Comparison of ENCODE assay signal across 8 cellular contexts in the genomic region with DNA sequence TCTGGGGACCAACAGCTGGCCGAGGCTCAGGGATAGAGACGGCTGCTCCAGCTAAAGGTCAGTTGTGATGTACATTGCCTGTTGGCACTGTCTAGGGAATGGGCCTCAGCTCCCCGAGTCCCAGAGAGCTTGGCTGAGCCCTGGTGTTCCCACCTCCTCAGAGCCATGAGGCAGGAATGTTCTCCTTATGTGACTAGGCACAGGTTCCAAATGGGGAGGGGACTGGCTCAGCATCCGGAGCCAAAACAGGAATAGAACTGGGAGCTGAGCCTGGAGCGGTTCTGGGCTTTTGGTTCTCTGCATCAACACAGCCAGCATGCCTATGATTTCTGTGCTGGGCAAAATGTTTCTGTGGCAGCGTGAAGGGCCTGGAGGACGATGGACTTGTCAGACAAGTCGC. TPM values are rescaled to one million over a fixed set of nuclear protein-coding genes. Genes with fewer than 3 reads are reported as not detected.
DNase-seq lines count a peak whose midpoint lies in the region; ATAC-seq, FAIRE-seq and TF ChIP-seq lines count a peak whose summit lies in the region.

FAM131A (plus strand) TSS at position 286 of the 400 bp plus-strand sequence; CDS start at position 317, 31 bp downstream.

- no TSS peak for BruUV-seq in HepG2 (replicated peaks; lab: Mats Ljungman, UMichigan)

- in situ Hi-C loops in HepG2 (cut with HindIII; ENCODE audit: extremely low pct_ligation_motif_present, low pct_unique_long_range_greater_than_20kb) (no loop called here), HAP-1 (cut with MboI; ENCODE audit: low sequenced_read_pairs) (no loop called here)

- CTCF ChIA-PET in HepG2 (lab: Yijun Ruan, JAX; ENCODE audit: low intra/inter-chr PET ratio, low total read pairs), result no interaction called here

- no peak for FAIRE-seq in HepG2 (lab: Jason Lieb, UNC)

- ATAC-seq in HepG2 (no peak), GM21528 (IDR thresholded peaks at IDR 0.05; ENCODE audit: low FRiP score, unreplicated experiment) (no peak)
- no peak for ATAC-seq in stimulated activated naive CD8-positive, alpha-beta T cell treated with anti-CD3 and anti-CD28 coated beads, Interleukin-15, amount 100 ng/mL, for 72 hours

- H3K9me2 ChIP-seq in Karpas-422 (replicated peaks; ENCODE audit: insufficient read depth, low read length), result no peaks in the 10 kb centered on the region

- H3K27me3 ChIP-seq in Karpas-422 (ENCODE audit: low read length), result no peaks in the 10 kb centered on the region
- H3K27me3 ChIP-seq in HepG2 (ENCODE audit: control insufficient read depth in 1 of 2, insufficient read depth in 2 of 2, low read length in 2 of 2), result no peaks in the 10 kb centered on the region; a peak in 1 of 5 replicates
- no peaks in the 10 kb centered on the region for H3K27me3 ChIP-seq in HAP-1 (ENCODE audit: low read depth)

- no peaks in the 10 kb centered on the region for H3K27me3 Mint-ChIP-seq in stimulated activated naive CD8-positive, alpha-beta T cell treated with anti-CD3 and anti-CD28 coated beads, Interleukin-15, amount 100 ng/mL, for 72 hours

- H3K4me1 Mint-ChIP-seq in stimulated activated naive CD8-positive, alpha-beta T cell treated with anti-CD3 and anti-CD28 coated beads, Interleukin-15, amount 100 ng/mL, for 72 hours, result peaks cover 64% of the 10 kb centered on the region

- H3K4me1 ChIP-seq in Karpas-422 (ENCODE audit: low read length), result peaks cover 25% of the 10 kb centered on the region
- peaks cover 18% of the 10 kb centered on the region for H3K4me1 ChIP-seq in HepG2 (ENCODE audit: insufficient read depth, low read length)
- H3K4me1 ChIP-seq in HAP-1, result no peaks in the 10 kb centered on the region

- H3K36me3 ChIP-seq in Karpas-422 (ENCODE audit: insufficient read depth, low read length) (peaks cover 13% of the 10 kb centered on the region; the same call in 1 of the 2 replicates), HepG2 (replicated peaks in 1 of 2; ENCODE audit: control insufficient read depth in 1 of 2, insufficient read depth in 2 of 2, low read length in 2 of 2) (peaks cover 17 to 34% of the 10 kb centered on the region in 2 experiments), HAP-1 (replicated peaks) (peaks cover 36% of the 10 kb centered on the region)

- intact Hi-C loops in HepG2 (cut with micrococcal nuclease; ENCODE audit: unreplicated experiment), result no loop called here

- H3K4me3 ChIP-seq in Karpas-422 (ENCODE audit: low read length) (peak within 1 kb of the TSS; percentile 77), HepG2 (replicated peaks in 1 of 3; ENCODE audit: insufficient read depth in 1 of 3, low read depth in 2 of 3, low read length in 3 of 3) (peak within 1 kb of the TSS; percentile 67 to 94 (median 80)), HAP-1 (no peak within 1 kb of the TSS)

- H3K9ac ChIP-seq in Karpas-422 (ENCODE audit: low read length), result peak within 1 kb of the TSS; percentile 79
- peak within 1 kb of the TSS; percentile 91 for H3K9ac ChIP-seq in HepG2 (ENCODE audit: insufficient read depth, low read depth, low read length)

- TF ChIP-seq EP300 in HepG2 (IDR thresholded peaks at IDR 0.05; ENCODE audit: low read depth in 2 of 2, low read length in 2 of 2) (no peak), HepG2 (CRISPR knock-in tag; IDR thresholded peaks at IDR 0.05; ENCODE audit: borderline replicate concordance) (no peak)

- H3K27ac Mint-ChIP-seq in stimulated activated naive CD8-positive, alpha-beta T cell treated with anti-CD3 and anti-CD28 coated beads, Interleukin-15, amount 100 ng/mL, for 72 hours, result peak within 1 kb of the TSS; percentile 85 to 95

- peaks cover 27% of the 10 kb centered on the region for H3K79me2 ChIP-seq in Karpas-422 (ENCODE audit: low read length)
- peaks cover 14% of the 10 kb centered on the region for H3K79me2 ChIP-seq in HepG2 (ENCODE audit: insufficient read depth, low read length)

- peak within 1 kb of the TSS; percentile 87 to 90 for H3K4me3 Mint-ChIP-seq in stimulated activated naive CD8-positive, alpha-beta T cell treated with anti-CD3 and anti-CD28 coated beads, Interleukin-15, amount 100 ng/mL, for 72 hours

- H3K4me2 ChIP-seq in Karpas-422 (ENCODE audit: low read depth, low read length, poor library complexity, severe bottlenecking), result peak within 1 kb of the TSS; percentile 73
- H3K4me2 ChIP-seq in HepG2 (ENCODE audit: low read depth, low read length), result peak within 1 kb of the TSS; percentile 94

- H3K9me3 Mint-ChIP-seq in stimulated activated naive CD8-positive, alpha-beta T cell treated with anti-CD3 and anti-CD28 coated beads, Interleukin-15, amount 100 ng/mL, for 72 hours, result no peaks in the 10 kb centered on the region

- DNase-seq in Karpas-422, result no peak
- peak; percentile 14 to 19 for DNase-seq in cerebellar nuclear complex (lab: John Stamatoyannopoulos, UW)
- no peak for DNase-seq in HepG2 (ENCODE audit: low spot score)
- DNase-seq in stimulated activated naive CD8-positive, alpha-beta T cell treated with anti-CD3 and anti-CD28 coated beads, Interleukin-15, amount 100 ng/mL, for 72 hours, result no peak
- DNase-seq in CD1c-positive myeloid dendritic cell (ENCODE audit: extremely low spot score), result no peak
- no peak for DNase-seq in HAP-1 (ENCODE audit: low spot score in 2 of 2)

- H2AFZ ChIP-seq in Karpas-422 (ENCODE audit: low read length) (no peak within 1 kb of the TSS), HepG2 (ENCODE audit: low read length) (no peak within 1 kb of the TSS)

- WGBS in HepG2 (ENCODE audit: low lambda C conversion rate), result 92% methylated on average over 5 of the region's 8 CpGs

- peak within 1 kb of the TSS; percentile 90 for H3K27ac ChIP-seq in 22Rv1
- peak within 1 kb of the TSS; percentile 12 for H3K27ac ChIP-seq in Karpas-422 (ENCODE audit: low read length)
- peak within 1 kb of the TSS; percentile 84 for H3K27ac ChIP-seq in HepG2 (ENCODE audit: extremely low read length, insufficient read depth, low read length)

- no peak for TF ChIP-seq CTCF in 22Rv1 (IDR thresholded peaks at IDR 0.05)
- TF ChIP-seq CTCF in HepG2 (CRISPR knock-in tag; IDR thresholded peaks at IDR 0.05), result no peak

- no peak for TF ChIP-seq RAD21 in HepG2 (CRISPR knock-in tag; IDR thresholded peaks at IDR 0.05)

- POLR2A ChIA-PET in HepG2 (lab: Yijun Ruan, JAX), result interaction anchor here (0.7 to 1.9 kb wide), 7 partner anchors 8 to 182 kb away, joined by 3 to 10 read pairs (median 5); partner anchors contain the start of genes CLCN2, DVL3 and POLR2H

- H4K20me1 ChIP-seq in Karpas-422 (ENCODE audit: insufficient read depth, low read depth, low read length), result peaks cover 24% of the 10 kb centered on the region
- peaks cover 19% of the 10 kb centered on the region; the same call in 1 of the 2 replicates for H4K20me1 ChIP-seq in HepG2 (ENCODE audit: insufficient read depth, low read length)

- no peak for TF ChIP-seq POLR2A in HepG2 (IDR thresholded peaks at IDR 0.05; ENCODE audit: insufficient read depth in 1 of 2, low read depth in 2 of 2, low read length in 2 of 2)

- H3K9me3 ChIP-seq in Karpas-422 (ENCODE audit: low read length), result no peaks in the 10 kb centered on the region
- H3K9me3 ChIP-seq in HepG2 (ENCODE audit: low read length), result no peaks in the 10 kb centered on the region
- no peaks in the 10 kb centered on the region for H3K9me3 ChIP-seq in HAP-1

TF ChIP-seq in HepG2, 621 proteins besides CTCF, POLR2A, EP300 and RAD21 (continues in another document):
- TF ChIP-seq ZFP82 (CRISPR knock-in tag; IDR thresholded peaks at IDR 0.05; ENCODE audit: borderline replicate concordance) (0 out of 2 replicates have a peak, but pooled peaks have one; percentile 7), MEF2D (CRISPR knock-in tag; IDR thresholded peaks at IDR 0.05) (no peak), SPEN (CRISPR knock-in tag; IDR thresholded peaks at IDR 0.05; ENCODE audit: low read depth) (0 out of 2 replicates have a peak, but pooled peaks have one; percentile 8)

RNA-seq across cellular contexts. Expression of gene FAM131A, which starts in this region (rescaled TPM):
- total RNA-seq in Karpas-422 (2014; rRNA removed; shearing (Covaris generic); ENCODE audit: low replicate concordance), result 23.0 and 26.1 TPM in 2 replicates
- 7.4 and 9.3 TPM in 2 replicates for total RNA-seq in HepG2 (2016; rRNA removed; fragmentation: Illumina TruSeq; extraction: Trizol)
- total RNA-seq in HepG2 (2016; cell fraction: cytosol; rRNA removed; fragmentation: Illumina TruSeq; extraction: Trizol; ENCODE audit: low read depth), result 2.3 and 2.5 TPM in 2 replicates
- 4.8 and 8.7 TPM in 2 replicates for total RNA-seq in HepG2 (2016; cell fraction: insoluble cytoplasmic fraction; rRNA removed; fragmentation: Illumina TruSeq; extraction: Trizol)
- total RNA-seq in HepG2 (2016; cell fraction: membrane; rRNA removed; fragmentation: Illumina TruSeq; extraction: Trizol), result 7.8 and 8.3 TPM in 2 replicates
- total RNA-seq in HepG2 (2016; cell fraction: nucleus; rRNA removed; fragmentation: Illumina TruSeq; extraction: Trizol), result 4.4 and 6.5 TPM in 2 replicates
- polyA plus RNA-seq in HepG2 (2011; rRNA removed), result 9.2 and 14.1 TPM in 2 replicates
- polyA plus RNA-seq in HepG2 (2011; cell fraction: cytosol; rRNA removed), result 11.9 and 16.8 TPM in 2 replicates
- polyA plus RNA-seq in HepG2 (2011; cell fraction: nucleus; rRNA removed), result 23.9 and 25.8 TPM in 2 replicates
- polyA plus RNA-seq in HepG2 (2012), result 5.8 and 9.8 TPM in 2 replicates
- polyA plus RNA-seq in HepG2 (2016; cell fraction: cytosol; fragmentation: Illumina TruSeq; extraction: Trizol; ENCODE audit: low read depth), result 2.3 and 3.2 TPM in 2 replicates
- 5.3 and 7.8 TPM in 2 replicates for polyA plus RNA-seq in HepG2 (2016; cell fraction: insoluble cytoplasmic fraction; fragmentation: Illumina TruSeq; extraction: Trizol; ENCODE audit: low read depth)
- 5.7 and 5.8 TPM in 2 replicates for polyA plus RNA-seq in HepG2 (2016; cell fraction: membrane; fragmentation: Illumina TruSeq; extraction: Trizol; ENCODE audit: low read depth)
- polyA plus RNA-seq in HepG2 (2016; cell fraction: nucleus; fragmentation: Illumina TruSeq; extraction: Trizol; ENCODE audit: insufficient read depth, low read depth), result 12.3 and 13.4 TPM in 2 replicates
- polyA minus RNA-seq in HepG2 (2011; rRNA and poly(A)+ RNA removed; ENCODE audit: low replicate concordance), result 22.1 and 24.2 TPM in 2 replicates
- 7.0 and 7.3 TPM in 2 replicates for polyA minus RNA-seq in HepG2 (2011; cell fraction: cytosol; rRNA and poly(A)+ RNA removed)
- polyA minus RNA-seq in HepG2 (2011; cell fraction: nucleus; rRNA and poly(A)+ RNA removed), result 7.0 and 9.2 TPM in 2 replicates

Comparison
In these comparisons a context has a peak if more than half of its experiments do, and no peak if none do; other contexts are left out.
1. H3K27ac ChIP-seq: peak in every context shown above with its lines; median percentile 90 in 22Rv1; 84 in HepG2; 12 in Karpas-422.
2. DNase-seq: peak in cerebellar nuclear complex (2 of 2); none in Karpas-422 (single experiment), HepG2 (single experiment), stimulated activated naive CD8-positive, alpha-beta T cell treated with anti-CD3 and anti-CD28 coated beads, Interleukin-15, amount 100 ng/mL, for 72 hours (0 of 2), CD1c-positive myeloid dendritic cell (single experiment) and HAP-1 (0 of 2).